Comparison of ENCODE assay signal across 9 cellular contexts in genomic region chr9:75200892-75201470, GRCh38.
DNase-seq lines count a peak whose midpoint lies in the region; ATAC-seq, FAIRE-seq and TF ChIP-seq lines count a peak whose summit lies in the region.
"Had no signal": no experiment of that assay in that cellular context is flagged by ENCODE, and none has a peak within 500 bp of the region (broad histone marks: within the 10 kb centered on the region; RNA-seq: fewer than 3 reads in every experiment).

No MANE protein-coding gene starts in this region.

- no peak overlapping the region for H3K27ac Mint-ChIP-seq in endothelial cell (ENCODE audit: unreplicated experiment)

- H3K27me3 ChIP-seq in HL-60 (ENCODE audit: insufficient read depth, poor library complexity, severe bottlenecking) (no peaks in the 10 kb centered on the region), osteoblast (ENCODE audit: insufficient read depth, low read length) (no peaks in the 10 kb centered on the region)

- ATAC-seq in HG03039 (IDR thresholded peaks at IDR 0.05; ENCODE audit: unreplicated experiment) (no peak), HG03108 (IDR thresholded peaks at IDR 0.05; ENCODE audit: unreplicated experiment) (no peak)

- FAIRE-seq in RCC 7860 (lab: Jason Lieb, UNC): peak; percentile 72

- H3K4me1 Mint-ChIP-seq in endothelial cell (ENCODE audit: unreplicated experiment): peaks cover 16% of the 10 kb centered on the region

- peak; percentile 61 for DNase-seq in NCI-H1105 treated with DMSO at 0.1 percent for 48 hours (lab: John Stamatoyannopoulos, UW)
- DNase-seq in NCI-H1105 (lab: John Stamatoyannopoulos, UW): no peak
- peak in 1 of 2 experiments; percentile 21 for DNase-seq in HL-60 (ENCODE audit: low read depth in 1 of 2, low spot score in 1 of 2)
- DNase-seq in RCC 7860 (ENCODE audit: low spot score): no peak
- no peak for DNase-seq in endothelial cell (ENCODE audit: low spot score)
- no peak for DNase-seq in osteoblast (ENCODE audit: insufficient read length, low spot score, missing footprints)

- no peaks in the 10 kb centered on the region for H3K9me3 Mint-ChIP-seq in endothelial cell (ENCODE audit: unreplicated experiment)
- H3K9me3 Mint-ChIP-seq: CD8-positive, alpha-beta memory T cell had no signal

- no peak overlapping the region for H3K27ac ChIP-seq in HL-60 (replicated peaks)
- no peak overlapping the region for H3K27ac ChIP-seq in osteoblast (ENCODE audit: low read depth, low read length)

- H2AFZ ChIP-seq in osteoblast (ENCODE audit: low read length): no peak overlapping the region

- no peaks in the 10 kb centered on the region for H3K36me3 Mint-ChIP-seq in endothelial cell (ENCODE audit: low read depth, unreplicated experiment)

- H3K4me2 ChIP-seq in osteoblast (ENCODE audit: insufficient read depth, low read length): no peak overlapping the region

- H3K4me1 ChIP-seq in osteoblast (ENCODE audit: insufficient read depth, low read length): peaks cover 5% of the 10 kb centered on the region

- no peaks in the 10 kb centered on the region for H4K20me1 ChIP-seq in osteoblast (ENCODE audit: insufficient read depth, low read length)

- peaks cover 1% of the 10 kb centered on the region for H3K27me3 Mint-ChIP-seq in endothelial cell (ENCODE audit: unreplicated experiment)

- TF ChIP-seq CTCF in HL-60 (IDR thresholded peaks at IDR 0.05; ENCODE audit: insufficient read depth, low read length): peak; percentile 40
- peak; percentile 91 for TF ChIP-seq CTCF in endothelial cell (IDR thresholded peaks at IDR 0.05; ENCODE audit: unreplicated experiment)
- peak; percentile 66 for TF ChIP-seq CTCF in osteoblast (IDR thresholded peaks at IDR 0.05; ENCODE audit: extremely low read depth, low read depth, low read length)

- no peak overlapping the region for H3K4me3 ChIP-seq in HL-60 (replicated peaks; ENCODE audit: insufficient read depth, low read length)
- H3K4me3 ChIP-seq in osteoblast (ENCODE audit: insufficient read depth, low read length): no peak overlapping the region

- H3K36me3 ChIP-seq in osteoblast (ENCODE audit: insufficient read depth, low read length): no peaks in the 10 kb centered on the region

- no peaks in the 10 kb centered on the region for H3K79me2 ChIP-seq in osteoblast (ENCODE audit: insufficient read depth, low read length)

- H3K9me3 ChIP-seq in osteoblast (ENCODE audit: low read depth, low read length): no peaks in the 10 kb centered on the region

- no peak overlapping the region for H3K4me3 Mint-ChIP-seq in endothelial cell (ENCODE audit: unreplicated experiment)
- H3K4me3 Mint-ChIP-seq: CD8-positive, alpha-beta memory T cell had no signal

Comparison
In these comparisons a context has a peak if more than half of its experiments do, and no peak if none do; other contexts are left out.
1. CTCF ChIP-seq: peak in every context shown above with its lines; median percentile 91 in endothelial cell; 66 in osteoblast; 40 in HL-60.